8 cellular contexts compared by ENCODE assay signal in the genomic region with DNA sequence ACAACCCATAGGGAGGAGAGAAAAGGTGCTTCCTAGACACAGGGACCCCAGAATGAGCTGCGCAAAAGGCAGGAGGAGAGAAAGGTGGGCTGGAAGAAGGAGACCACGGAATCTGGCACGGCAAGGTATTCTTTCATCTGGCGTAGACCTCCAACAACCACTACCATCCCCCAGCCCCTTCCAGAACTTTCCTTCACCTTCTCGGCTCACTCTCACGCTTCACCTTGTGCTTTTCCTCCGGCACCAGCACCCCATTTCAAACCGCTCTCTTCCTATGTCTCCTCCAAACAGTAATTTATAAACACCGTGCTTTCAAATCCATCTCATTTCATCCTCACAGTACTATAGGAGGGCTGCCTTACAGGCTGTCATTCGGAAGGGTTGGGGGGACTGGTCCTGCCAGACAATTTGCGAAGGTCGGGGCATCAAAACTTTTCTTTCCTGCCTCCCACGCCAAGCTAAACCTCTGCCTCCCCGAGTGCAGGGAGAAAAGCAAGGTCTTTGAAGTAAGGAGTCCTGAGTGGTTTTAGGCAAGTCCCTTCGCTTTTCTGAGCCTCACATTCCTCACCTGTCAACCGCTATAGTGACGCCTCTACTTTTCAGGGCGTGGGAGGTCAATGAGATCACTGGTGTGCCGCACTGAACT. TPM values are rescaled to one million over a fixed set of nuclear protein-coding genes. Genes with fewer than 3 reads are reported as not detected.
DNase-seq lines count a peak whose midpoint lies in the region; ATAC-seq and TF ChIP-seq lines count a peak whose summit lies in the region.

No MANE protein-coding gene starts in this region.

- peaks cover 45% of the 10 kb centered on the region for H3K4me1 ChIP-seq in BLaER1

- H3K9me3 ChIP-seq in BLaER1: no peaks in the 10 kb centered on the region
- no peaks in the 10 kb centered on the region for H3K9me3 ChIP-seq in KOPT-K1 (ENCODE audit: insufficient read depth, low read length, poor library complexity, severe bottlenecking)

- H3K4me3 Mint-ChIP-seq in naive B cell: peak overlapping the region; percentile 96 to 100 (median 98)

- H3K4me2 ChIP-seq in BLaER1: peak overlapping the region; percentile 93

- no peaks in the 10 kb centered on the region for H4K20me1 ChIP-seq in BLaER1

- H3K27ac Mint-ChIP-seq in naive B cell: peak overlapping the region; percentile 79 to 98 (median 97)

- H3K36me3 ChIP-seq in BLaER1 (no peaks in the 10 kb centered on the region), KOPT-K1 (ENCODE audit: insufficient read depth, low read length) (no peaks in the 10 kb centered on the region)

- H3K27ac ChIP-seq in BLaER1: no peak overlapping the region
- peak overlapping the region; percentile 66 for H3K27ac ChIP-seq in KOPT-K1 (ENCODE audit: low read depth, low read length, poor library complexity, severe bottlenecking)

- peak overlapping the region; percentile 84 for H3K9ac ChIP-seq in BLaER1

- H3K4me3 ChIP-seq in BLaER1: peak overlapping the region; percentile 92
- H3K4me3 ChIP-seq in cardiac fibroblast (replicated peaks in 1 of 2; ENCODE audit: low read depth in 2 of 2, low read length in 2 of 2): peak overlapping the region; percentile 86 to 94

- no peak for DNase-seq in cardiac fibroblast (ENCODE audit: low read depth in 2 of 2)
- no peak for DNase-seq in naive B cell
- no peak for DNase-seq in EL
- DNase-seq in NCI-H1694 (lab: John Stamatoyannopoulos, UW): no peak

- H3K27me3 Mint-ChIP-seq in naive B cell: no peaks in the 10 kb centered on the region

- H3K27me3 ChIP-seq in BLaER1: no peaks in the 10 kb centered on the region

- peaks cover 32 to 49% (median 43%) of the 10 kb centered on the region in 3 donors for H3K4me1 Mint-ChIP-seq in naive B cell

- no peak for TF ChIP-seq CTCF in cardiac fibroblast (IDR thresholded peaks at IDR 0.05; ENCODE audit: low read depth, low read length)

- no peak for ATAC-seq in naive B cell (ENCODE audit: low read depth in 2 of 2)
- no peak for ATAC-seq in GM21360 (IDR thresholded peaks at IDR 0.05; ENCODE audit: unreplicated experiment)
- no peak for ATAC-seq in GM21786 (IDR thresholded peaks at IDR 0.05; ENCODE audit: unreplicated experiment)

- H3K36me3 Mint-ChIP-seq in naive B cell: no peaks in the 10 kb centered on the region

- H3K9me3 Mint-ChIP-seq in naive B cell: no peaks in the 10 kb centered on the region

RNA-seq across cellular contexts. Expression of a gene that starts 0.9 kb away (rescaled TPM):
- 1 to 10 TPM in 5 of 6 donors, not detected in 1; 1.2 to 3.4 (median 1.8) TPM for polyA plus RNA-seq in naive B cell (ENCODE audit: low read depth in 6 of 6)

RNA-seq across cellular contexts. Expression of a gene that starts 1.2 kb away (rescaled TPM):
- under 1 TPM in 5 of 6 donors, not detected in 1; 0.11 to 0.76 (median 0.52) TPM for polyA plus RNA-seq in naive B cell (ENCODE audit: low read depth in 6 of 6)

RNA-seq across cellular contexts. Expression of a gene that starts 48.1 kb away (rescaled TPM):
- polyA plus RNA-seq in naive B cell (ENCODE audit: low read depth in 6 of 6): 10 to 100 TPM; 46.7 to 90.6 (median 59.9) TPM
